12 cellular contexts compared by ENCODE assay signal in the genomic region with DNA sequence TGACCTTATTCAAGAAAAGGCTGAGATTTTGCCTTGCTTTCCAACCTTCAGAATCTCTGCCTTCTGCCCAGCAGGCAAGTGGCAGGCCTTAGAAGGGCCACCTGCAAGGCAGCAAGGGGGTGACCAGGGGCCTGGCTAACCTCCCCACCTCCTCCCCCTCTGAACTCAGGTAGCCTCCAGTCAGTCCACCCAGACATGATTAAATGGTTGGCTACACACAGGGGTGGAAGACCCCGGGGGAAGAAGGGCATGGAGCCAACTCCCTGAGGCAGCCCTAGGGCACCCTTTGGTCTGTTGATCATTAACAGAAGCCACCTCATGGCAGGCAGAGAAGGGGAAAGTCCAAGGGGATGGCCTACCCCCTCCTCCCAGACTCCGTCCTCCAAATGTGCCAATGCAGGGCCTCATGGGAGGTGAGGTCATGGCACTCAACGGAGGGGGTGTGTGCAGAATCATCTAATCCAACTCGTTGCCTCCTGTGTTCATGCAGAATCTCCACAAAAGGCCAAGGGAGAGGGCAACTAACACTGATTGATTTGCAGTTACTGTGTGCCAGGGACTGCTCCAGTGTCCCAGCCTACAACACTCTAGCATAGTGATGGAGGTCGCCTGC. TPM values are rescaled to one million over a fixed set of nuclear protein-coding genes. Genes with fewer than 3 reads are reported as not detected.
DNase-seq lines count a peak whose midpoint lies in the region; ATAC-seq, FAIRE-seq and TF ChIP-seq lines count a peak whose summit lies in the region.
"Had no signal": no experiment of that assay in that cellular context is flagged by ENCODE, and none has a peak within 500 bp of the region (broad histone marks: within the 10 kb centered on the region; RNA-seq: fewer than 3 reads in every experiment).

No MANE protein-coding gene starts in this region.

- FAIRE-seq in GM12892 (lab: Jason Lieb, UNC): no peak
- FAIRE-seq: endometrium, GM12891, TTC549 had no signal

- intact Hi-C loops in sciatic nerve (cut with DNase I): loop anchor here (10.0 kb wide), 1 partner anchor 230 kb away; no protein-coding TSS in a partner anchor

- no peak for TF ChIP-seq POLR2A in GM12892 (IDR thresholded peaks at IDR 0.05; ENCODE audit: low read depth, low read length)

- in situ Hi-C loops in KBM-7 (cut with MboI; ENCODE audit: low pct_unique_long_range_greater_than_20kb, low sequenced_read_pairs): no loop called here

- peak; percentile 97 for DNase-seq in DMS53 (lab: John Stamatoyannopoulos, UW)
- peak; percentile 86 for DNase-seq in LHCN-M2 (ENCODE audit: low read depth)
- DNase-seq in fibroblast of gingiva (ENCODE audit: low read depth): peak; percentile 49
- DNase-seq in sciatic nerve (ENCODE audit: low spot score): no peak
- DNase-seq in GM12892 (ENCODE audit: insufficient read length): no peak
- no peak for DNase-seq in NCI-H2107 (lab: John Stamatoyannopoulos, UW)
- DNase-seq in midbrain (lab: John Stamatoyannopoulos, UW): no peak
- no peak for DNase-seq in KBM-7
- DNase-seq: stimulated activated CD4-positive, alpha-beta T cell treated with anti-CD3 and anti-CD28 coated beads, Interleukin-4, amount 100 ng/mL, for 1 hour had no signal

- ATAC-seq in sciatic nerve: peak; percentile 0

RNA-seq across cellular contexts. Expression of gene ZFP36L1, which starts 8.5 kb away (rescaled TPM):
- total RNA-seq in LHCN-M2 (2014; rRNA removed): 238 and 342 TPM in 2 replicates
- 251 TPM for polyA plus RNA-seq in LHCN-M2 (2012)
- total RNA-seq in sciatic nerve: 434 TPM
- polyA plus RNA-seq in GM12892 (2012; ENCODE audit: missing spikeins): 61.9 TPM

Comparison
In these comparisons a context has a peak if more than half of its experiments do, and no peak if none do; other contexts are left out.
1. DNase-seq: peak in DMS53 (single experiment), LHCN-M2 (single experiment) and fibroblast of gingiva (single experiment); none in sciatic nerve (single experiment), GM12892 (single experiment), NCI-H2107 (single experiment), midbrain (single experiment) and KBM-7 (single experiment).